In the genomic region with DNA sequence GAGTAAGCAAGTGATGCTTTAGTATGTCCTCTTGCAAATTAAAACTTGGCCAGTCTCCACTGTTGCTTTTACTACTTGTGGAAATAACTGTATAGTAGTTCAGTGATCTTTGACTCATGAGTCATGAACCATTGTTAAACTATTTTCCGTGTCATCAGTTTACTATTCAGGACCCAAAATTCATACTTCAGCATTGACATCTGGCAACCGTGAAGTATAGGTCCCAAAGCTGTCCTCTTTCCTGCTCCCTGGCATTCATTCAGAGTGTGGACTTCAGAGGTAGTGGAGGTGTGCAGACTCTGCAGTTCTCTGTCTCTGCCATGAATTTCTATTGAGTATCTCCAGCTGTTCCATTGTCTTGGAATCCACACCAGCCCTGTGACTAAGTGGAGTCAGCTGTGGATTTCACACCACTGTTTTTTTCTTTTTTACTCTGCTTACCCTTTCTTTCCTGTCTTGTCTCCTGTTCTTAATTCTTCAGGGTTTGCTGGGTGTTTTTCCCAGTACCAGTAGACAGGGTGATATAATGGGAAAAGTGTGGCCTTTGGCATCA, we compare ENCODE assay signal across 12 cellular contexts. TPM values are rescaled to one million over a fixed set of nuclear protein-coding genes. Genes with fewer than 3 reads are reported as not detected.
DNase-seq lines count a peak whose midpoint lies in the region; ATAC-seq and TF ChIP-seq lines count a peak whose summit lies in the region.
"Had no signal": no experiment of that assay in that cellular context is flagged by ENCODE, and none has a peak within 500 bp of the region (broad histone marks: within the 10 kb centered on the region; RNA-seq: fewer than 3 reads in every experiment).

No MANE protein-coding gene starts in this region.

- ATAC-seq in HG03342 (IDR thresholded peaks at IDR 0.05; ENCODE audit: unreplicated experiment), result no peak
- ATAC-seq in activated T-helper 17 cell treated with anti-CD3 and anti-CD28 coated beads, Interleukin-2, amount 50 U/mL, for 72 hours (replicated peaks), result no peak
- ATAC-seq: CD8-positive, alpha-beta T cell; naive thymus-derived CD4-positive, alpha-beta T cell had no signal

- TF ChIP-seq CTCF in fibroblast of mammary gland (conservative IDR thresholded peaks at IDR 0.05; ENCODE audit: control insufficient read depth, insufficient read depth, low read depth, low read length) (no peak), endothelial cell (IDR thresholded peaks at IDR 0.05; ENCODE audit: unreplicated experiment) (no peak)

- no peak overlapping the region for H3K27ac Mint-ChIP-seq in endothelial cell (ENCODE audit: unreplicated experiment)
- no peak overlapping the region for H3K27ac Mint-ChIP-seq in activated T-helper 17 cell treated with anti-CD3 and anti-CD28 coated beads, Interleukin-2, amount 50 U/mL, for 72 hours
- H3K27ac Mint-ChIP-seq: CD8-positive, alpha-beta T cell had no signal

- H3K9me3 Mint-ChIP-seq in endothelial cell (ENCODE audit: unreplicated experiment), result no peaks in the 10 kb centered on the region
- peaks cover 2% of the 10 kb centered on the region for H3K9me3 Mint-ChIP-seq in activated T-helper 17 cell treated with anti-CD3 and anti-CD28 coated beads, Interleukin-2, amount 50 U/mL, for 72 hours

- H3K36me3 Mint-ChIP-seq in endothelial cell (ENCODE audit: low read depth, unreplicated experiment), result no peaks in the 10 kb centered on the region
- no peaks in the 10 kb centered on the region for H3K36me3 Mint-ChIP-seq in activated T-helper 17 cell treated with anti-CD3 and anti-CD28 coated beads, Interleukin-2, amount 50 U/mL, for 72 hours (ENCODE audit: low read depth)

- no peaks in the 10 kb centered on the region for H3K27me3 Mint-ChIP-seq in endothelial cell (ENCODE audit: unreplicated experiment)
- H3K27me3 Mint-ChIP-seq in activated T-helper 17 cell treated with anti-CD3 and anti-CD28 coated beads, Interleukin-2, amount 50 U/mL, for 72 hours, result no peaks in the 10 kb centered on the region
- H3K27me3 Mint-ChIP-seq: naive thymus-derived CD4-positive, alpha-beta T cell had no signal

- peak; percentile 60 for DNase-seq in GM04504 (ENCODE audit: low read depth)
- peak in 1 of 2 experiments; percentile 40 for DNase-seq in SJCRH30
- DNase-seq in fibroblast of mammary gland (ENCODE audit: low read depth), result peak; percentile 87
- peak; percentile 44 for DNase-seq in myocyte (ENCODE audit: low read depth)
- no peak for DNase-seq in endothelial cell (ENCODE audit: low spot score)
- no peak for DNase-seq in D341Med (ENCODE audit: low spot score)
- DNase-seq: activated effector memory CD4-positive, alpha-beta T cell treated with anti-CD3 and anti-CD28 coated beads, Interleukin-2, amount 50 U/mL, for 16 hours; CD8-positive, alpha-beta T cell; naive thymus-derived CD4-positive, alpha-beta T cell had no signal

- H3K4me3 ChIP-seq in SJCRH30, result no peak overlapping the region
- H3K4me3 ChIP-seq in fibroblast of mammary gland (ENCODE audit: control insufficient read depth, low read depth, low read length), result no peak overlapping the region
- H3K4me3 ChIP-seq: SJSA1 had no signal

- H3K36me3 ChIP-seq in SJCRH30, result no peaks in the 10 kb centered on the region
- H3K36me3 ChIP-seq: SJSA1 had no signal

- no peaks in the 10 kb centered on the region for H3K9me3 ChIP-seq in SJCRH30 (replicated peaks)
- H3K9me3 ChIP-seq: SJSA1 had no signal

- peaks cover 6% of the 10 kb centered on the region for H3K4me1 Mint-ChIP-seq in endothelial cell (ENCODE audit: unreplicated experiment)
- no peaks in the 10 kb centered on the region for H3K4me1 Mint-ChIP-seq in activated T-helper 17 cell treated with anti-CD3 and anti-CD28 coated beads, Interleukin-2, amount 50 U/mL, for 72 hours

- H3K27me3 ChIP-seq in SJCRH30, result no peaks in the 10 kb centered on the region
- H3K27me3 ChIP-seq: SJSA1 had no signal

- 0 out of 2 replicates have a peak overlapping the region, but pooled peaks have one; percentile 10 for H3K27ac ChIP-seq in SJCRH30
- H3K27ac ChIP-seq: SJSA1 had no signal

- no peak overlapping the region for H3K4me3 Mint-ChIP-seq in endothelial cell (ENCODE audit: unreplicated experiment)
- H3K4me3 Mint-ChIP-seq in activated T-helper 17 cell treated with anti-CD3 and anti-CD28 coated beads, Interleukin-2, amount 50 U/mL, for 72 hours, result no peak overlapping the region
- H3K4me3 Mint-ChIP-seq: CD8-positive, alpha-beta T cell; naive thymus-derived CD4-positive, alpha-beta T cell had no signal

- peaks cover 7% of the 10 kb centered on the region; the same call in 1 of the 2 replicates for H3K4me1 ChIP-seq in SJCRH30

RNA-seq across cellular contexts. Expression of gene TDRD7, which starts 7.5 kb away (rescaled TPM):
- 2.4 and 2.5 TPM in 2 replicates for total RNA-seq in SJCRH30 (2014; rRNA removed; shearing (Covaris generic))
- total RNA-seq in myocyte (4.7 and 5.2 TPM in 2 replicates), endothelial cell (ENCODE audit: unreplicated experiment) (17.5 TPM)
- polyA plus RNA-seq in myocyte (2012), result 4.3 TPM
- total RNA-seq in activated T-helper 17 cell treated with anti-CD3 and anti-CD28 coated beads, Interleukin-2, amount 50 U/mL, for 72 hours, result 1 to 10 TPM; 6.3 to 7.5 TPM

Comparison
In these comparisons a context has a peak if more than half of its experiments do, and no peak if none do; other contexts are left out.
1. DNase-seq: peak in GM04504 (single experiment), fibroblast of mammary gland (single experiment) and myocyte (single experiment); none in endothelial cell (single experiment) and D341Med (single experiment).